Comparison of ENCODE assay signal across 8 cellular contexts in the genomic region with DNA sequence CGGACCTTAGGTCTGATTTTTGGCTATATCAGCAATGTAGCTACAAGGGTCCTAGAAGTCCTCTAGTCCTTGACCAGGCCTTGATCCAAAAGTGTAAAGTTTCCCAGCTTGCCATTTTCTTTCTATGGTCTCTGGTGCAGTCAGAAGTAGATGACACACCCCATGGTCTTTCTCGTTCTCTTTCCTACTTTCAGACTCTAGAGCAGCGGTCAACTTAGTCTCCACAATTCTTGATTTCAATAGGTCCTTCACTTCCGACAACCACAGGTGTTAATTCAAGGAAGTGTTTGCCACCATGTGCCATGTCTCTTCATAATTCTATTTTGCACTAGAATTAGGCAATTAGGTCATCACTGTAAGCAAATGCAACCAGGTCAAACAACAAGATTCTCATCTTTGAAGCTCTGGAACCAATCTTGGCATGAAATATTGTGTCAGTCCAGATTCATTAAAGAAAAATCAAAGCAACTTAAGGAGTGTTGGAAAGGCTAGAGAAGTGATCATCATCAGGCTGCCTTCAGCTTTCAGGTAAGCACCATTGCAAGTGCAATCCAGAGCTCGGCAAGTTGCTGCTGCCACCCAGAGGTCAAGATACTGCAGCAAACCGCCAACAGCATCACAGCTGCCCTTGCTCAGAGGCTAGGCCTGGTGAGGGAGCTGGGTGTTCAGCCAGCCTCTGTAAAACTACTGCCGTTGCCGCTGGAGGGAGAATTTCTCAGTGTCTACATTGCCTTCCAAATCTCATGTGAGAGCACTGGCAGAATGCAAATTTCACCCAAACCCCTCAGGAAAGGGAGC. TPM values are rescaled to one million over a fixed set of nuclear protein-coding genes. Genes with fewer than 3 reads are reported as not detected.
DNase-seq lines count a peak whose midpoint lies in the region; ATAC-seq and TF ChIP-seq lines count a peak whose summit lies in the region.

No MANE protein-coding gene starts in this region.

- H3K27me3 Mint-ChIP-seq in activated naive CD4-positive, alpha-beta T cell treated with anti-CD3 and anti-CD28 coated beads for 36 hours (ENCODE audit: low read depth) = peaks cover 15% of the 10 kb centered on the region
- peaks cover 12% of the 10 kb centered on the region for H3K27me3 Mint-ChIP-seq in activated CD4-positive, alpha-beta T cell treated with anti-CD3 and anti-CD28 coated beads, Interleukin-2, amount 10 ng/mL, durations not matched to agents 7 days and 5 days

- intact Hi-C loops in activated naive CD4-positive, alpha-beta T cell treated with anti-CD3 and anti-CD28 coated beads for 36 hours (cut with micrococcal nuclease) = loop anchor here (1.0 to 10.0 kb wide), 3 partner anchors 90 to 968 kb away; no protein-coding TSS in a partner anchor

- no peaks in the 10 kb centered on the region for H3K79me1 ChIP-seq in trophoblast cell (ENCODE audit: low read length)

- no peak overlapping the region for H3K4me3 ChIP-seq in trophoblast cell (ENCODE audit: low read depth, low read length)

- no peak overlapping the region for H3K14ac ChIP-seq in trophoblast cell (ENCODE audit: low read length)

- WGBS in trophoblast cell (ENCODE audit: extremely low coverage, insufficient coverage, insufficient read length) = no CpG with 5 or more reads among the region's 8 CpGs

- H2BK5ac ChIP-seq in trophoblast cell (ENCODE audit: low read depth, low read length, poor library complexity) = no peak overlapping the region

- CTCF ChIA-PET in activated naive CD4-positive, alpha-beta T cell treated with anti-CD3 and anti-CD28 coated beads for 36 hours (lab: Charles Lee) = interaction anchor here (1.0 to 2.0 kb wide), 5 partner anchors 10 to 341 kb away, joined by 3 to 5 read pairs (median 4); no protein-coding TSS in a partner anchor
- CTCF ChIA-PET in activated CD4-positive, alpha-beta T cell treated with anti-CD3 and anti-CD28 coated beads, Interleukin-2, amount 10 ng/mL, durations not matched to agents 7 days and 5 days (lab: Charles Lee) = no interaction called here

- peak; percentile 69 for TF ChIP-seq CTCF in foreskin keratinocyte (conservative IDR thresholded peaks at IDR 0.05)

- ATAC-seq in GM21786 (IDR thresholded peaks at IDR 0.05; ENCODE audit: unreplicated experiment) (peak; percentile 79), foreskin keratinocyte (peak; percentile 83)

- no peak overlapping the region for H4K12ac ChIP-seq in trophoblast cell (ENCODE audit: low read depth, low read length)

- no peaks in the 10 kb centered on the region for H3K36me3 Mint-ChIP-seq in activated naive CD4-positive, alpha-beta T cell treated with anti-CD3 and anti-CD28 coated beads for 36 hours (ENCODE audit: low read depth)
- H3K36me3 Mint-ChIP-seq in activated CD4-positive, alpha-beta T cell treated with anti-CD3 and anti-CD28 coated beads, Interleukin-2, amount 10 ng/mL, durations not matched to agents 7 days and 5 days (ENCODE audit: low read depth) = peaks cover 2% of the 10 kb centered on the region

- peak; percentile 56 for DNase-seq in activated naive CD4-positive, alpha-beta T cell treated with anti-CD3 and anti-CD28 coated beads for 36 hours
- no peak for DNase-seq in activated naive CD4-positive, alpha-beta T cell (lab: John Stamatoyannopoulos, UW)
- DNase-seq in LoVo (ENCODE audit: low spot score) (peak; percentile 33), foreskin keratinocyte (peak in 1 of 2 donors; percentile 48), trophoblast cell (peak; percentile 67 to 77), cortex of kidney (lab: John Stamatoyannopoulos, UW) (no peak)
- peak; percentile 18 for DNase-seq in activated CD4-positive, alpha-beta T cell treated with anti-CD3 and anti-CD28 coated beads, Interleukin-2, amount 10 ng/mL, durations not matched to agents 7 days and 5 days

- H3K9me3 ChIP-seq in trophoblast cell (ENCODE audit: insufficient read depth, low read depth, low read length) = no peaks in the 10 kb centered on the region

- H3K18ac ChIP-seq in trophoblast cell (ENCODE audit: low read length) = no peak overlapping the region

- H3K4me1 Mint-ChIP-seq in activated naive CD4-positive, alpha-beta T cell treated with anti-CD3 and anti-CD28 coated beads for 36 hours (ENCODE audit: low read depth) = peaks cover 1% of the 10 kb centered on the region
- H3K4me1 Mint-ChIP-seq in activated CD4-positive, alpha-beta T cell treated with anti-CD3 and anti-CD28 coated beads, Interleukin-2, amount 10 ng/mL, durations not matched to agents 7 days and 5 days = peaks cover 3% of the 10 kb centered on the region

- H3K27ac Mint-ChIP-seq in activated naive CD4-positive, alpha-beta T cell treated with anti-CD3 and anti-CD28 coated beads for 36 hours = no peak overlapping the region
- no peak overlapping the region for H3K27ac Mint-ChIP-seq in activated CD4-positive, alpha-beta T cell treated with anti-CD3 and anti-CD28 coated beads, Interleukin-2, amount 10 ng/mL, durations not matched to agents 7 days and 5 days

- H3K27me3 ChIP-seq in foreskin keratinocyte (peaks cover 13% of the 10 kb centered on the region), trophoblast cell (ENCODE audit: insufficient read depth, low read length) (peaks cover 4% of the 10 kb centered on the region)

- H4K8ac ChIP-seq in trophoblast cell (ENCODE audit: low read depth, low read length) = no peak overlapping the region

- POLR2A ChIA-PET in activated CD4-positive, alpha-beta T cell treated with anti-CD3 and anti-CD28 coated beads, Interleukin-2, amount 10 ng/mL, durations not matched to agents 7 days and 5 days (lab: Charles Lee) = no interaction called here

- H3K27ac ChIP-seq in foreskin keratinocyte (no peak overlapping the region), trophoblast cell (ENCODE audit: low read depth, low read length) (no peak overlapping the region)

- H3K36me3 ChIP-seq in trophoblast cell (ENCODE audit: control insufficient read depth in 1 of 2, insufficient read depth in 2 of 2, low read length in 2 of 2) = no peaks in the 10 kb centered on the region

- no peak overlapping the region for H2AK5ac ChIP-seq in trophoblast cell (ENCODE audit: low read length)

- H3K79me2 ChIP-seq in trophoblast cell (ENCODE audit: control insufficient read depth, insufficient read depth, low read length, poor library complexity) = no peaks in the 10 kb centered on the region

- no peak overlapping the region for H3K9ac ChIP-seq in trophoblast cell (ENCODE audit: low read length)

- H2BK120ac ChIP-seq in trophoblast cell (ENCODE audit: insufficient read depth, low read length, poor library complexity) = no peak overlapping the region

- no peak overlapping the region for H3K4me2 ChIP-seq in trophoblast cell (ENCODE audit: low read length)

- no peak overlapping the region for H4K91ac ChIP-seq in trophoblast cell (ENCODE audit: low read depth, low read length)

- H3K4me1 ChIP-seq in foreskin keratinocyte = no peaks in the 10 kb centered on the region
- H3K4me1 ChIP-seq in trophoblast cell (ENCODE audit: control insufficient read depth in 1 of 2, insufficient read depth in 2 of 2, low read length in 2 of 2) = no peaks in the 10 kb centered on the region

- H3K9me3 Mint-ChIP-seq in activated naive CD4-positive, alpha-beta T cell treated with anti-CD3 and anti-CD28 coated beads for 36 hours = no peaks in the 10 kb centered on the region
- H3K9me3 Mint-ChIP-seq in activated CD4-positive, alpha-beta T cell treated with anti-CD3 and anti-CD28 coated beads, Interleukin-2, amount 10 ng/mL, durations not matched to agents 7 days and 5 days = no peaks in the 10 kb centered on the region

- no peak overlapping the region for H3K23ac ChIP-seq in trophoblast cell (ENCODE audit: low read length)

- no peak overlapping the region for H3K4me3 Mint-ChIP-seq in activated naive CD4-positive, alpha-beta T cell treated with anti-CD3 and anti-CD28 coated beads for 36 hours
- H3K4me3 Mint-ChIP-seq in activated CD4-positive, alpha-beta T cell treated with anti-CD3 and anti-CD28 coated beads, Interleukin-2, amount 10 ng/mL, durations not matched to agents 7 days and 5 days = no peak overlapping the region

- H2AFZ ChIP-seq in trophoblast cell (ENCODE audit: insufficient read depth, low read length, poor library complexity) = no peak overlapping the region

- no peak overlapping the region for H2BK12ac ChIP-seq in trophoblast cell (ENCODE audit: low read length)

- H3K4ac ChIP-seq in trophoblast cell (ENCODE audit: low read depth, low read length) = no peak overlapping the region

RNA-seq across cellular contexts. Expression of a gene that starts 5.6 kb away (rescaled TPM):
- total RNA-seq in activated naive CD4-positive, alpha-beta T cell treated with anti-CD3 and anti-CD28 coated beads for 36 hours = 10 to 100 TPM; 17.7 to 24.0 TPM
- total RNA-seq in activated CD4-positive, alpha-beta T cell treated with anti-CD3 and anti-CD28 coated beads, Interleukin-2, amount 10 ng/mL, durations not matched to agents 7 days and 5 days = 10 to 100 TPM; 98.4 to 99.3 TPM
- total RNA-seq in foreskin keratinocyte = 8.5 and 11.2 TPM in 2 replicates
- polyA plus RNA-seq in foreskin keratinocyte = 1.7 and 1.9 TPM in 2 replicates
- 5.5 and 5.6 TPM in 2 replicates for polyA plus RNA-seq in trophoblast cell (2013)

RNA-seq across cellular contexts. Expression of a gene that starts 54.9 kb away (rescaled TPM):
- not detected for total RNA-seq in activated naive CD4-positive, alpha-beta T cell treated with anti-CD3 and anti-CD28 coated beads for 36 hours
- total RNA-seq in activated CD4-positive, alpha-beta T cell treated with anti-CD3 and anti-CD28 coated beads, Interleukin-2, amount 10 ng/mL, durations not matched to agents 7 days and 5 days = not detected
- total RNA-seq in foreskin keratinocyte = not detected in 2 replicates
- not detected in 2 replicates for polyA plus RNA-seq in foreskin keratinocyte
- 0.47 and 0.57 TPM in 2 replicates for polyA plus RNA-seq in trophoblast cell (2013)

Comparison
In these comparisons a context has a peak if more than half of its experiments do, and no peak if none do; other contexts are left out.
1. DNase-seq: peak in activated naive CD4-positive, alpha-beta T cell treated with anti-CD3 and anti-CD28 coated beads for 36 hours (single experiment), LoVo (single experiment), activated CD4-positive, alpha-beta T cell treated with anti-CD3 and anti-CD28 coated beads, Interleukin-2, amount 10 ng/mL, durations not matched to agents 7 days and 5 days (single experiment) and trophoblast cell (2 of 2); none in activated naive CD4-positive, alpha-beta T cell (0 of 4) and cortex of kidney (single experiment).